ENCODE assay signal across 1 cellular context in the genomic region with DNA sequence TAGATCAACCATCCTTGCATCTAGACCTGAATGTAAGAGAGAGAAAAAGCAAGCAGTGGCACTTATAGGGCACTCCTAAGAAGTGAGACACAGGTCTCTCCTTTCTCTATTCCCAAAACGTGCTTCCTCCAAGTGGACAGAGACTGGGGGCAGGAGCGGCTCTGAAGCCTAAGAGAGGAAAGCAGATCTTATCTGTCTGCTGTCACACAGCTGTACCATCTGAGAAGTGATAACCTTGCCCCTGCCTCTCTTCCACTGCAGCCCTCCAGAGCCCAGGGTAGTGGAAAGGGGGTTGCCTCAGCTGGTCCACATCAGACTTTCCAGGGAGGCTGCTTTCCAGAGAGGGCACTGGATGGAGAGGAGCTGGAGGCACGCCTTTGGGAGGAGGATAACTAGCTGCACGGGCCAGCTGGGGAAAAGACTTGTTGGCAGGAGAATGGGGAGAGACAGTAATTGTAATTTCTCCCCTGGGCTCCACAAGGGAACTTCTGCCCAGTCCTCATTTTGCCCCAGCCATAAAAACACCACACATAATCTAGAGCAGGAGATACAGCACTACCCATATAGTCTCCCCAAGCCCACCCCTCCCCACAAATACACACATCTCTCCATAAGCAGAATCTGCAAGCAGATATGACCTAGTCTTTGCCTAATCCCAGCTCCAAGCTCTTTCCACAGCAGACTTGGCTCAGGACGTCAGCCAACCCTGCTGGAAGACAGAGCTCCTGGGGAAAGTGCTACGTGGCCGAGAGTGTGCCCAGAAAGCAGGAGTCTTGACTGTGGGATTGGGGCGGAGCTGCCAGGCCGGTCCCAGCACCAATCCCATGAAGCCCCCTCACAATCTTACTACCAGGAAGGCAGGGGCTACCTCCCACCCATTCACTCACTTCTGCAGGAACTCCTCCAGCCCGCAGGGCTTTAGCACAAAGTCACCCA.
TF ChIP-seq lines count a peak whose summit lies in the region.

No MANE protein-coding gene starts in this region.

TF ChIP-seq in endothelial cell of umbilical vein, 7 proteins besides CTCF, POLR2A, EP300 and RAD21:
- TF ChIP-seq EZH2 (IDR thresholded peaks at IDR 0.05; ENCODE audit: borderline replicate concordance, low read depth, low read length, severe bottlenecking) (no peak), GATA2 (IDR thresholded peaks at IDR 0.05; ENCODE audit: insufficient read depth, insufficient read length, low read depth, low read length) (peak; percentile 71)
